Comparison of ENCODE assay signal across 8 cellular contexts in genomic region chr17:29042679-29043538, GRCh38. TPM values are rescaled to one million over a fixed set of nuclear protein-coding genes. Genes with fewer than 3 reads are reported as not detected.
DNase-seq lines count a peak whose midpoint lies in the region; ATAC-seq, FAIRE-seq and TF ChIP-seq lines count a peak whose summit lies in the region.

Gene PIPOX, plus strand, starts transcription at chr17:29043141. Its CDS starts 85 bp downstream, at chr17:29043226.

- no peak for TF ChIP-seq POLR2A in HCT116 (IDR thresholded peaks at IDR 0.05; ENCODE audit: borderline replicate concordance, extremely low read depth, insufficient read depth, insufficient read length)
- TF ChIP-seq POLR2A in K562 (conservative IDR thresholded peaks at IDR 0.05): no peak

- H3K4me1 ChIP-seq in HCT116 (ENCODE audit: control insufficient read depth in 1 of 2, insufficient read depth in 2 of 2, low read length in 2 of 2) (peaks cover 0 to 7% of the 10 kb centered on the region in 2 experiments; a peak in 2 of 4 replicates), K562 (replicated peaks in 1 of 2; ENCODE audit: control insufficient read depth in 2 of 2, insufficient read depth in 2 of 2, low read length in 2 of 2) (peaks cover 6 to 10% of the 10 kb centered on the region in 2 experiments; a peak in 4 of 5 replicates), aorta (ENCODE audit: control insufficient read depth in 1 of 2, insufficient read depth in 2 of 2, low read length in 2 of 2) (no peaks in the 10 kb centered on the region)

- intact Hi-C loops in HCT116 (cut with micrococcal nuclease) (no loop called here), K562 (cut with micrococcal nuclease) (no loop called here), aorta (cut with DNase I) (no loop called here)

- RAD21 ChIA-PET in HCT116 (lab: Charles Lee; ENCODE audit: low non-redundant PET in 1 of 2, low total read pairs in 2 of 2, uncharacterized antibody in 2 of 2, unreplicated experiment in 2 of 2): no interaction called here

- CTCF ChIA-PET in HCT116 (lab: Charles Lee) (no interaction called here), K562 (lab: Yijun Ruan, JAX; ENCODE audit: low intra/inter-chr PET ratio) (interaction anchor here (0.7 kb wide), 1 partner anchor 78 kb away, joined by 3 read pairs; no protein-coding TSS in a partner anchor)

- TF ChIP-seq CTCF in HCT116 (IDR thresholded peaks at IDR 0.05 in 2 of 3, conservative IDR thresholded peaks at IDR 0.05 in 1 of 3; ENCODE audit: borderline replicate concordance in 1 of 3, insufficient read depth in 1 of 3, low read depth in 2 of 3, low read length in 2 of 3): no peak
- TF ChIP-seq CTCF in K562 (IDR thresholded peaks at IDR 0.05 in 2 of 3, conservative IDR thresholded peaks at IDR 0.05 in 1 of 3; ENCODE audit: insufficient read depth in 2 of 3, low read depth in 1 of 3, low read length in 3 of 3): peak in 1 of 3 experiments; percentile 23; a peak in 2 of 6 replicates

- no peak for TF ChIP-seq EP300 in K562 (IDR thresholded peaks at IDR 0.05; ENCODE audit: low read length)

- H3K9me2 ChIP-seq in HCT116 (ENCODE audit: insufficient read depth): no peaks in the 10 kb centered on the region

- H3K27ac ChIP-seq in HCT116 (ENCODE audit: low read depth, low read length) (no peak within 1 kb of the TSS), K562 (ENCODE audit: extremely low read depth, low read depth, low read length) (no peak within 1 kb of the TSS), layer of hippocampus (ENCODE audit: low read depth, low read length) (peak within 1 kb of the TSS; percentile 38), aorta (ENCODE audit: low read depth in 1 of 2, low read length in 2 of 2) (no peak within 1 kb of the TSS)

- TF ChIP-seq RAD21 in HCT116 (IDR thresholded peaks at IDR 0.05; ENCODE audit: low read depth): no peak
- no peak for TF ChIP-seq RAD21 in K562 (CRISPR knock-in tag; conservative IDR thresholded peaks at IDR 0.05 in 1 of 2, IDR thresholded peaks at IDR 0.05 in 1 of 2)

- FAIRE-seq in K562 (lab: Jason Lieb, UNC): no peak

- in situ Hi-C loops in K562 (cut with MboI): no loop called here

- H3K9me1 ChIP-seq in K562 (ENCODE audit: control insufficient read depth, insufficient read depth, low read length): no peaks in the 10 kb centered on the region

- H3K4me3 ChIP-seq in HCT116 (replicated peaks in 1 of 2; ENCODE audit: low read depth in 1 of 2, low read length in 2 of 2) (no peak within 1 kb of the TSS), K562 (no peak within 1 kb of the TSS), aorta (ENCODE audit: low read length in 2 of 2) (no peak within 1 kb of the TSS)

- H3K79me2 ChIP-seq in HCT116 (ENCODE audit: insufficient read depth, low read length) (no peaks in the 10 kb centered on the region), K562 (ENCODE audit: control insufficient read depth, insufficient read depth, low read length) (no peaks in the 10 kb centered on the region)

- H3K9ac ChIP-seq in HCT116 (ENCODE audit: low read length) (no peak within 1 kb of the TSS), K562 (ENCODE audit: insufficient read depth in 1 of 2, low read depth in 2 of 2, low read length in 2 of 2) (peak within 1 kb of the TSS in 1 of 2 experiments; percentile 50; a peak in 2 of 4 replicates)

- DNase-seq in HCT116 (ENCODE audit: low read depth, low spot score) (no peak), NCI-H2171 treated with DMSO at 0.1 percent for 48 hours (lab: John Stamatoyannopoulos, UW) (peak; percentile 68), K562 (ENCODE audit: extremely low read depth in 1 of 4, low spot score in 3 of 4) (peak in 2 of 4 experiments; percentile 23 to 38), aorta (peak in 1 of 2 donors; percentile 65), inferior parietal cortex (ENCODE audit: extremely low spot score) (no peak)

- H2AFZ ChIP-seq in HCT116 (ENCODE audit: low read depth, low read length, poor library complexity, severe bottlenecking) (no peak within 1 kb of the TSS), K562 (ENCODE audit: low read depth, low read length) (peak within 1 kb of the TSS; percentile 59; the same call in 1 of the 2 replicates)

- POLR2A ChIA-PET in HCT116 (lab: Charles Lee): no interaction called here
- POLR2A ChIA-PET in K562 (lab: Yijun Ruan, JAX): interaction anchor here (0.7 kb wide), 1 partner anchor 75 kb away, joined by 3 read pairs; no protein-coding TSS in a partner anchor

- WGBS in K562 (ENCODE audit: insufficient coverage, low coverage, missing lambda C conversion rate): 12% methylated on average over 10 of the region's 13 CpGs
- WGBS in aorta, 2 donors: 42 to 46% methylated on average over 13 of the region's 13 CpGs

- H3K4me2 ChIP-seq in HCT116 (ENCODE audit: low read length) (0 out of 2 replicates have a peak within 1 kb of the TSS, but pooled peaks have one; percentile 14), K562 (ENCODE audit: insufficient read depth, low read length) (peak within 1 kb of the TSS; percentile 3; the same call in 1 of the 2 replicates)

- H4K20me1 ChIP-seq in HCT116 (ENCODE audit: insufficient read depth) (no peaks in the 10 kb centered on the region), K562 (replicated peaks; ENCODE audit: control insufficient read depth, insufficient read depth, low read length) (no peaks in the 10 kb centered on the region)

- H3K9me3 ChIP-seq in HCT116 (ENCODE audit: control insufficient read depth in 1 of 2, insufficient read depth in 1 of 2, low read depth in 1 of 2, low read length in 2 of 2) (no peaks in the 10 kb centered on the region), K562 (replicated peaks; ENCODE audit: control insufficient read depth, insufficient read depth, low read depth, low read length) (no peaks in the 10 kb centered on the region), aorta (ENCODE audit: control insufficient read depth, low read length) (no peaks in the 10 kb centered on the region)

- peaks cover 9% of the 10 kb centered on the region for H3K27me3 ChIP-seq in HCT116 (ENCODE audit: insufficient read depth, low read length)
- H3K27me3 ChIP-seq in K562 (ENCODE audit: control insufficient read depth in 2 of 2, insufficient read depth in 2 of 2, low read length in 2 of 2): peaks cover 20 to 25% of the 10 kb centered on the region in 2 experiments
- H3K27me3 ChIP-seq in layer of hippocampus (ENCODE audit: control insufficient read depth, insufficient read depth, low read length): no peaks in the 10 kb centered on the region
- peaks cover 0 to 4% of the 10 kb centered on the region in 2 donors for H3K27me3 ChIP-seq in aorta (ENCODE audit: control insufficient read depth in 1 of 2, insufficient read depth in 2 of 2, low read length in 1 of 2)

- BruUV-seq in HCT116 (replicated peaks; lab: Mats Ljungman, UMichigan) (no TSS peak), K562 (replicated peaks; lab: Mats Ljungman, UMichigan) (no TSS peak)

- ATAC-seq in HCT116: no peak
- ATAC-seq in K562: peak; percentile 12; the same call in 2 of the 3 replicates
- peak; percentile 57 for ATAC-seq in aorta (ENCODE audit: low FRiP score)
- no peak for ATAC-seq in HG02759 (IDR thresholded peaks at IDR 0.05; ENCODE audit: unreplicated experiment)
- ATAC-seq in GM19324 (IDR thresholded peaks at IDR 0.05; ENCODE audit: low FRiP score, unreplicated experiment): no peak

- H3K36me3 ChIP-seq in HCT116 (ENCODE audit: control insufficient read depth in 1 of 2, insufficient read depth in 2 of 2, low read length in 2 of 2): no peaks in the 10 kb centered on the region
- no peaks in the 10 kb centered on the region for H3K36me3 ChIP-seq in K562 (ENCODE audit: control insufficient read depth, insufficient read depth, low read length)
- no peaks in the 10 kb centered on the region for H3K36me3 ChIP-seq in aorta (ENCODE audit: control insufficient read depth in 1 of 2, insufficient read depth in 2 of 2, low read length in 1 of 2)

TF ChIP-seq in HCT116, 20 proteins besides CTCF, POLR2A, EP300 and RAD21:
- TF ChIP-seq EZH2 (IDR thresholded peaks at IDR 0.05): no peak
TF ChIP-seq in HCT116: peak in this region for 0.

TF ChIP-seq in K562, 482 proteins besides CTCF, POLR2A, EP300 and RAD21 (continues in another document):
- TF ChIP-seq ZNF778 (CRISPR knock-in tag; IDR thresholded peaks at IDR 0.05): no peak
- no peak for TF ChIP-seq SMAD4 (CRISPR knock-in tag; conservative IDR thresholded peaks at IDR 0.05)
- TF ChIP-seq NR2C2 (CRISPR knock-in tag; IDR thresholded peaks at IDR 0.05): no peak
- TF ChIP-seq NR2C2 (tag; IDR thresholded peaks at IDR 0.05): peak; percentile 61; the same call in 1 of the 2 replicates

RNA-seq across cellular contexts. Expression of gene PIPOX, which starts in this region (rescaled TPM):
- 1.8 TPM for total RNA-seq in HCT116 (2021; ENCODE audit: unreplicated experiment)
- 0.33 and 0.77 TPM in 2 replicates for polyA plus RNA-seq in HCT116 (2012)
- total RNA-seq in K562 (2011; cell fraction: chromatin; rRNA removed; ENCODE audit: low replicate concordance): 7.2 and 10.4 TPM in 2 replicates
- total RNA-seq in K562 (2011; cell fraction: nucleolus; rRNA removed): 6.4 and 7.5 TPM in 2 replicates
- 6.7 and 6.8 TPM in 2 replicates for total RNA-seq in K562 (2011; cell fraction: nucleoplasm; rRNA removed)
- total RNA-seq in K562 (2014; rRNA removed): 0.24 and 2.2 TPM in 2 replicates
- total RNA-seq in K562 (2014; rRNA removed; fragmentation: Illumina TruSeq; extraction: Trizol): 0.35 and 0.62 TPM in 2 replicates
- 0.38 and 0.72 TPM in 2 replicates for total RNA-seq in K562 (2015; rRNA removed; fragmentation: Illumina TruSeq; extraction: Trizol)
- 0.58 and 0.60 TPM in 2 replicates for total RNA-seq in K562 (2021)
- polyA plus RNA-seq in K562 (2011; rRNA removed): 0.14 and 0.39 TPM in 2 replicates
- polyA plus RNA-seq in K562 (2011; cell fraction: cytosol; rRNA removed): 0.27 and 0.52 TPM in 2 replicates
- polyA plus RNA-seq in K562 (2011; cell fraction: nucleus; rRNA removed): 0.58 and 1.5 TPM in 2 replicates
- 0.35 and 0.65 TPM in 2 replicates for polyA plus RNA-seq in K562 (2012)
- 0.22 and 0.43 TPM in 2 replicates for polyA plus RNA-seq in K562 (2014; fragmentation: Illumina TruSeq; extraction: Trizol)
- polyA plus RNA-seq in K562 (2014; fragmentation: Nextera tagmentation; extraction: Ambion mirVana): not detected
- 0.15 and 0.23 TPM in 2 replicates for polyA plus RNA-seq in K562 (2014; rRNA removed)
- polyA minus RNA-seq in K562 (2011; rRNA and poly(A)+ RNA removed): 3.4 and 4.3 TPM in 2 replicates
- 1.1 TPM in 1 of 2 replicates, not detected in the other for polyA minus RNA-seq in K562 (2011; cell fraction: cytosol; rRNA and poly(A)+ RNA removed)
- polyA minus RNA-seq in K562 (2011; cell fraction: nucleus; rRNA and poly(A)+ RNA removed): 7.7 and 7.9 TPM in 2 replicates
- total RNA-seq in aorta: 1 to 10 TPM; 1.6 to 2.1 TPM
- 1 to 10 TPM; 2.0 to 2.4 TPM for polyA plus RNA-seq in aorta

Comparison
In these comparisons a context has a peak if more than half of its experiments do, and no peak if none do; other contexts are left out.
1. ATAC-seq: peak in K562 (single experiment) and aorta (single experiment); none in HCT116 (single experiment), HG02759 (single experiment) and GM19324 (single experiment).